8 cellular contexts compared by ENCODE assay signal in genomic region chr9:21153688-21154608, GRCh38. TPM values are rescaled to one million over a fixed set of nuclear protein-coding genes. Genes with fewer than 3 reads are reported as not detected.
A peak's percentile ranks its signal among the peaks of the same experiment; 100 is the strongest.
DNase-seq lines count a peak whose midpoint lies in the region; ATAC-seq lines count a peak whose summit lies in the region.

No MANE protein-coding gene starts in this region.

- H3K4me1 Mint-ChIP-seq in T-helper 2 cell treated with Interferon-gamma antibody and Interleukin-4, amounts not matched to agents 5 μg/mL and 100 μg/mL, for 36 hours (ENCODE audit: low read depth) = peaks cover 27% of the 10 kb centered on the region

- H3K27me3 Mint-ChIP-seq in T-helper 2 cell treated with Interferon-gamma antibody and Interleukin-4, amounts not matched to agents 5 μg/mL and 100 μg/mL, for 36 hours (ENCODE audit: low read depth) = peaks cover 17% of the 10 kb centered on the region

- peaks cover 19% of the 10 kb centered on the region for H3K9me3 Mint-ChIP-seq in T-helper 2 cell treated with Interferon-gamma antibody and Interleukin-4, amounts not matched to agents 5 μg/mL and 100 μg/mL, for 36 hours

- peak in 2 of 3 experiments; percentile 1 to 6 for DNase-seq in NCI-H1417 (lab: John Stamatoyannopoulos, UW)
- no peak for DNase-seq in NCI-H1417 treated with DMSO at 0.1 percent for 48 hours (lab: John Stamatoyannopoulos, UW)
- DNase-seq in HT1080 (ENCODE audit: low read depth) = peak; percentile 76
- no peak for DNase-seq in T-helper 2 cell treated with Interferon-gamma antibody and Interleukin-4, amounts not matched to agents 5 μg/mL and 100 μg/mL, for 36 hours (ENCODE audit: low spot score)
- DNase-seq in inferior parietal cortex (ENCODE audit: extremely low spot score) = peak; percentile 27
- DNase-seq in DMS114 treated with DMSO at 0.1 percent for 48 hours (lab: John Stamatoyannopoulos, UW; ENCODE audit: unreplicated experiment) = no peak
- DNase-seq in middle frontal gyrus (ENCODE audit: extremely low spot score, low spot score) = no peak

- H3K27ac Mint-ChIP-seq in T-helper 2 cell treated with Interferon-gamma antibody and Interleukin-4, amounts not matched to agents 5 μg/mL and 100 μg/mL, for 36 hours = no peak overlapping the region

- ATAC-seq in GM21576 (IDR thresholded peaks at IDR 0.05; ENCODE audit: unreplicated experiment) = peak; percentile 90

- peak overlapping the region; percentile 7 for H3K4me3 Mint-ChIP-seq in T-helper 2 cell treated with Interferon-gamma antibody and Interleukin-4, amounts not matched to agents 5 μg/mL and 100 μg/mL, for 36 hours

- peaks cover 9% of the 10 kb centered on the region for H3K36me3 Mint-ChIP-seq in T-helper 2 cell treated with Interferon-gamma antibody and Interleukin-4, amounts not matched to agents 5 μg/mL and 100 μg/mL, for 36 hours (ENCODE audit: low read depth)

RNA-seq across cellular contexts. Expression of gene IFNW1, which starts 12.3 kb away (rescaled TPM):
- not detected in 2 replicates for total RNA-seq in HT1080 (2014; rRNA removed; shearing (Covaris generic))
- polyA plus RNA-seq in HT1080 (2015; cell fraction: cytosol; rRNA removed) = not detected in 2 replicates
- not detected in 2 replicates for polyA plus RNA-seq in HT1080 (2015; cell fraction: nucleus; rRNA removed)

RNA-seq across cellular contexts. Expression of gene IFNA21, which starts 12.5 kb away (rescaled TPM):
- total RNA-seq in HT1080 (2014; rRNA removed; shearing (Covaris generic)) = not detected in 2 replicates
- polyA plus RNA-seq in HT1080 (2015; cell fraction: cytosol; rRNA removed) = not detected in 2 replicates
- not detected in 2 replicates for polyA plus RNA-seq in HT1080 (2015; cell fraction: nucleus; rRNA removed)

RNA-seq across cellular contexts. Expression of gene IFNA4, which starts 33.4 kb away (rescaled TPM):
- total RNA-seq in HT1080 (2014; rRNA removed; shearing (Covaris generic)) = not detected in 2 replicates
- not detected in 2 replicates for polyA plus RNA-seq in HT1080 (2015; cell fraction: cytosol; rRNA removed)
- polyA plus RNA-seq in HT1080 (2015; cell fraction: nucleus; rRNA removed) = not detected in 2 replicates

RNA-seq across cellular contexts. Expression of gene IFNA7, which starts 48.1 kb away (rescaled TPM):
- not detected in 2 replicates for total RNA-seq in HT1080 (2014; rRNA removed; shearing (Covaris generic))
- polyA plus RNA-seq in HT1080 (2015; cell fraction: cytosol; rRNA removed) = not detected in 2 replicates
- polyA plus RNA-seq in HT1080 (2015; cell fraction: nucleus; rRNA removed) = not detected in 2 replicates

RNA-seq across cellular contexts. Expression of gene IFNA10, which starts 53.0 kb away (rescaled TPM):
- not detected in 2 replicates for total RNA-seq in HT1080 (2014; rRNA removed; shearing (Covaris generic))
- not detected in 2 replicates for polyA plus RNA-seq in HT1080 (2015; cell fraction: cytosol; rRNA removed)
- polyA plus RNA-seq in HT1080 (2015; cell fraction: nucleus; rRNA removed) = not detected in 2 replicates

Comparison
In these comparisons a context has a peak if more than half of its experiments do, and no peak if none do; other contexts are left out.
1. DNase-seq: peak in NCI-H1417 (2 of 3), HT1080 (single experiment) and inferior parietal cortex (single experiment); none in NCI-H1417 treated with DMSO at 0.1 percent for 48 hours (single experiment), T-helper 2 cell treated with Interferon-gamma antibody and Interleukin-4, amounts not matched to agents 5 μg/mL and 100 μg/mL, for 36 hours (single experiment), DMS114 treated with DMSO at 0.1 percent for 48 hours (single experiment) and middle frontal gyrus (single experiment).